11 cellular contexts compared by ENCODE assay signal in the genomic region with DNA sequence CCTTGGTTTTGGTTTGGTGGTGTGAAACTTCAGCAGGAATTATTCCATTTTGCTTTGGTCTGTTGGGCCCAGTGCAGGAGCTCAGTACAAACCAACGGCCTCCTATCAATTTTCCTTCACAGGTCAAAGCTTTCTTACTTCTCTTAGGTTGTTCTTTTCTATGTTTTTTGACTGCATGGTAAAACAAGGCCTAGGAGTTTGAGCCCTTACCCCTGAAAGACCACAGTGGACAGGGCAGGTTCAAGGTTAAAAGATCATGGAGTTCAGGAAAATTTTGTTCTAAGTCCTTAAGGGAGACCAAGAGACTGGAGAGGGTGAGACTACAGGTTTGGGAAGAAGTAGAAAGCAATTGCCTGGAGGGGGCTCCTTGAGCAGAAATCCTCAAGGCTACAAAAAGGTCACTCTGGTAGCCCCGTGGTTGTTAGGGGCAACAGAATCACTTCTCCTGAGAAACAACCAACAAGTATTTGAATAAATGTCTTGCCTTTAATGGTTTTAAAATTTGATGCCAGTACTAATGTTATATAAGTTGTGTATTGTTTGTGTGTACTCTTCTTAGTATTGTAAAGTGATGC. TPM values are rescaled to one million over a fixed set of nuclear protein-coding genes. Genes with fewer than 3 reads are reported as not detected.
DNase-seq lines count a peak whose midpoint lies in the region; ATAC-seq, FAIRE-seq and TF ChIP-seq lines count a peak whose summit lies in the region.
"Had no signal": no experiment of that assay in that cellular context is flagged by ENCODE, and none has a peak within 500 bp of the region (broad histone marks: within the 10 kb centered on the region; RNA-seq: fewer than 3 reads in every experiment).

No MANE protein-coding gene starts in this region.

- H2BK5ac ChIP-seq in H1 (ENCODE audit: low read depth, low read length) = no peak overlapping the region

- no peak overlapping the region for H2BK15ac ChIP-seq in H1 (ENCODE audit: low read length)

- no peak overlapping the region for H3K56ac ChIP-seq in H1 (replicated peaks; ENCODE audit: insufficient read length, low read depth, low read length)

- DNase-seq in Calu3 (no peak), M059J (ENCODE audit: low read depth) (peak; percentile 61), H1 (ENCODE audit: low read depth in 1 of 2, low spot score in 2 of 2) (no peak), osteocyte (ENCODE audit: extremely low spot score, unreplicated experiment) (no peak), kidney (no peak), A673 (ENCODE audit: low spot score) (no peak)
- DNase-seq in activated naive CD4-positive, alpha-beta T cell treated with anti-CD3 and anti-CD28 coated beads, Interleukin-2, amount 50 U/mL, for 72 hours (ENCODE audit: low spot score in 2 of 2) = no peak
- DNase-seq: activated CD4-positive, CD25-positive, alpha-beta regulatory T cell treated with anti-CD3 and anti-CD28 coated beads, Interleukin-2, amount 50 U/mL, for 72 hours; activated T-cell treated with anti-CD3 and anti-CD28 coated beads, Interleukin-2, amount 50 U/mL, for 1 hour; DND-41 had no signal

- peaks cover 3% of the 10 kb centered on the region; the same call in 1 of the 2 replicates for H3K23me2 ChIP-seq in H1 (ENCODE audit: low read depth, low read length)

- H4K8ac ChIP-seq in H1 (ENCODE audit: extremely low read depth, insufficient read depth, low read length) = no peak overlapping the region

- ATAC-seq in GM18861 (IDR thresholded peaks at IDR 0.05; ENCODE audit: unreplicated experiment) = no peak
- no peak for ATAC-seq in activated naive CD4-positive, alpha-beta T cell treated with anti-CD3 and anti-CD28 coated beads, Interleukin-2, amount 50 U/mL, for 72 hours

- no peak for TF ChIP-seq RAD21 in H1 (IDR thresholded peaks at IDR 0.05 in 1 of 2, conservative IDR thresholded peaks at IDR 0.05 in 1 of 2; ENCODE audit: low read depth in 2 of 2, low read length in 2 of 2)

- no peak overlapping the region for H3K4ac ChIP-seq in H1 (replicated peaks; ENCODE audit: insufficient read length, low read depth, low read length)

- H3K23ac ChIP-seq in H1 (ENCODE audit: insufficient read length) = no peak overlapping the region

- H4K20me1 ChIP-seq in H1 (replicated peaks in 1 of 2; ENCODE audit: control insufficient read depth in 1 of 2, insufficient read depth in 2 of 2, low read length in 2 of 2) = no peaks in the 10 kb centered on the region

- no peak overlapping the region for H2AK5ac ChIP-seq in H1 (ENCODE audit: low read depth, low read length)

- H4K5ac ChIP-seq in H1 (ENCODE audit: insufficient read length, low read depth, low read length) = no peak overlapping the region

- no peak overlapping the region for H2BK120ac ChIP-seq in H1 (replicated peaks; ENCODE audit: low read depth, low read length)

- H3K27me3 ChIP-seq in H1 (replicated peaks in 1 of 4; ENCODE audit: control insufficient read depth in 3 of 4, extremely low read depth in 1 of 4, insufficient read depth in 3 of 4, low read length in 3 of 4) (no peaks in the 10 kb centered on the region), A673 (replicated peaks; ENCODE audit: insufficient read depth, low read depth, low read length, poor library complexity) (no peaks in the 10 kb centered on the region)

- H3K9me3 ChIP-seq in H1 (ENCODE audit: insufficient read depth in 2 of 2, low read depth in 1 of 2, low read length in 1 of 2) (no peaks in the 10 kb centered on the region), kidney (ENCODE audit: control insufficient read depth in 1 of 2, low read length in 2 of 2) (no peaks in the 10 kb centered on the region), A673 (ENCODE audit: low read depth, low read length, poor library complexity, severe bottlenecking) (no peaks in the 10 kb centered on the region)

- TF ChIP-seq EP300 in H1 (IDR thresholded peaks at IDR 0.05; ENCODE audit: borderline replicate concordance in 1 of 2, low read depth in 2 of 2, low read length in 2 of 2) = no peak

- no peak for TF ChIP-seq CTCF in Calu3 (IDR thresholded peaks at IDR 0.05; ENCODE audit: unreplicated experiment)
- TF ChIP-seq CTCF in H1 (IDR thresholded peaks at IDR 0.05; ENCODE audit: control extremely low read depth in 1 of 3, insufficient read depth in 1 of 3, low read depth in 1 of 3, low read length in 3 of 3) = no peak
- no peak for TF ChIP-seq CTCF in osteocyte (IDR thresholded peaks at IDR 0.05)
- TF ChIP-seq CTCF in kidney (IDR thresholded peaks at IDR 0.05; ENCODE audit: borderline replicate concordance, extremely low read depth, insufficient read depth) = no peak
- no peak for TF ChIP-seq CTCF in A673 (conservative IDR thresholded peaks at IDR 0.05; ENCODE audit: low read depth, low read length)

- POLR2A ChIA-PET in H1 (lab: Charles Lee; ENCODE audit: partially characterized antibody) = no interaction called here
- POLR2A ChIA-PET in A673 (lab: Charles Lee; ENCODE audit: low non-redundant PET) = interaction anchor here (0.7 to 0.8 kb wide), 2 partner anchors 328 to 1529 kb away, joined by 3 read pairs; no protein-coding TSS in a partner anchor

- no TSS peak for BruUV-seq in Calu3 (replicated peaks; lab: Mats Ljungman, UMichigan)
- BruUV-seq in A673 (replicated peaks; lab: Mats Ljungman, UMichigan) = no TSS peak

- H3K14ac ChIP-seq in H1 (ENCODE audit: insufficient read length) = no peak overlapping the region

- H3K9ac ChIP-seq in H1 (replicated peaks in 1 of 4; ENCODE audit: extremely low read depth in 1 of 4, low read depth in 3 of 4, low read length in 3 of 4) (no peak overlapping the region), kidney (ENCODE audit: low read length in 2 of 2) (no peak overlapping the region)

- peak overlapping the region; percentile 39 for H3K4me3 Mint-ChIP-seq in Calu3 (ENCODE audit: low read depth, unreplicated experiment)
- H3K4me3 Mint-ChIP-seq in osteocyte (ENCODE audit: unreplicated experiment) = no peak overlapping the region

- H3K36me3 ChIP-seq in H1 (ENCODE audit: control insufficient read depth in 2 of 4, insufficient read depth in 4 of 4, low read length in 3 of 4) = no peaks in the 10 kb centered on the region
- H3K36me3 ChIP-seq in kidney (ENCODE audit: control insufficient read depth in 1 of 2, insufficient read depth in 2 of 2, low read length in 2 of 2) = no peaks in the 10 kb centered on the region
- H3K36me3 ChIP-seq in A673 (ENCODE audit: insufficient read depth, low read length, poor library complexity, severe bottlenecking) = no peaks in the 10 kb centered on the region

- H3K4me1 Mint-ChIP-seq in Calu3 (ENCODE audit: low read depth, unreplicated experiment) = peaks cover 45% of the 10 kb centered on the region
- peaks cover 15% of the 10 kb centered on the region for H3K4me1 Mint-ChIP-seq in osteocyte (ENCODE audit: unreplicated experiment)

- peak overlapping the region; percentile 95 for H3K27ac Mint-ChIP-seq in Calu3 (ENCODE audit: unreplicated experiment)
- peak overlapping the region; percentile 80 for H3K27ac Mint-ChIP-seq in osteocyte (ENCODE audit: unreplicated experiment)
- peak overlapping the region in 1 of 2 donors; percentile 69 for H3K27ac Mint-ChIP-seq in activated naive CD4-positive, alpha-beta T cell treated with anti-CD3 and anti-CD28 coated beads, Interleukin-2, amount 50 U/mL, for 72 hours

- H3K27me3 Mint-ChIP-seq in Calu3 (ENCODE audit: unreplicated experiment) (no peaks in the 10 kb centered on the region), osteocyte (ENCODE audit: unreplicated experiment) (no peaks in the 10 kb centered on the region)

- H2BK20ac ChIP-seq in H1 (ENCODE audit: low read length) = no peak overlapping the region

- no peaks in the 10 kb centered on the region for H3K79me1 ChIP-seq in H1 (ENCODE audit: low read depth, low read length)

- H3K4me2 ChIP-seq in H1 (ENCODE audit: insufficient read depth in 1 of 2, low read depth in 2 of 2, low read length in 2 of 2) = no peak overlapping the region

- H3K4me1 ChIP-seq in H1 (replicated peaks in 1 of 4; ENCODE audit: control insufficient read depth in 3 of 4, insufficient read depth in 4 of 4, low read length in 3 of 4) (no peaks in the 10 kb centered on the region), kidney (ENCODE audit: control insufficient read depth in 1 of 2, insufficient read depth in 1 of 2, low read depth in 1 of 2, low read length in 2 of 2) (no peaks in the 10 kb centered on the region), A673 (ENCODE audit: insufficient read depth, low read length, poor library complexity, severe bottlenecking) (peaks cover 17% of the 10 kb centered on the region)

- no peaks in the 10 kb centered on the region for H3K9me3 Mint-ChIP-seq in Calu3 (ENCODE audit: low read depth, unreplicated experiment)
- no peaks in the 10 kb centered on the region for H3K9me3 Mint-ChIP-seq in osteocyte (ENCODE audit: unreplicated experiment)
- H3K9me3 Mint-ChIP-seq in activated naive CD4-positive, alpha-beta T cell treated with anti-CD3 and anti-CD28 coated beads, Interleukin-2, amount 50 U/mL, for 72 hours = no peaks in the 10 kb centered on the region

- FAIRE-seq in H1 (lab: Jason Lieb, UNC) (no peak), kidney (lab: Jason Lieb, UNC) (no peak)

- no peaks in the 10 kb centered on the region for H3K36me3 Mint-ChIP-seq in Calu3 (ENCODE audit: insufficient read depth, unreplicated experiment)
- no peaks in the 10 kb centered on the region for H3K36me3 Mint-ChIP-seq in osteocyte (ENCODE audit: unreplicated experiment)
- H3K36me3 Mint-ChIP-seq in activated naive CD4-positive, alpha-beta T cell treated with anti-CD3 and anti-CD28 coated beads, Interleukin-2, amount 50 U/mL, for 72 hours = no peaks in the 10 kb centered on the region

- CTCF ChIA-PET in Calu3 (lab: Charles Lee) (interaction anchor here (0.6 kb wide), 1 partner anchor 76 kb away, joined by 4 read pairs; no protein-coding TSS in a partner anchor), H1 (lab: Charles Lee; ENCODE audit: partially characterized antibody) (interaction anchor here (0.8 to 1.4 kb wide), 3 partner anchors 10 to 231 kb away, joined by 3 to 6 read pairs (median 4); no protein-coding TSS in a partner anchor), A673 (lab: Charles Lee) (no interaction called here)

- H3K27ac ChIP-seq in H1 (ENCODE audit: low read depth, low read length) (no peak overlapping the region), kidney (ENCODE audit: low read depth in 2 of 2, low read length in 2 of 2) (peak overlapping the region in 1 of 2 donors; percentile 6), A673 (ENCODE audit: low read depth, low read length, poor library complexity, severe bottlenecking) (no peak overlapping the region)

- 79% methylated on average over 2 of the region's 2 CpGs; no CpG with 5 or more reads in 1 of the 2 experiments for WGBS in H1 (ENCODE audit: extremely low coverage in 1 of 2, insufficient coverage in 1 of 2, insufficient read length in 1 of 2, insufficient replicate concordance in 2 of 2, low coverage in 1 of 2, low lambda C conversion rate in 2 of 2, missing lambda C conversion rate in 1 of 2), 2 experiments

- intact Hi-C loops in Calu3 (cut with micrococcal nuclease; ENCODE audit: unreplicated experiment) = no loop called here
- intact Hi-C loops in kidney (cut with DNase I) = no loop called here
- intact Hi-C loops in A673 (cut with micrococcal nuclease; ENCODE audit: unreplicated experiment) = loop anchor here (5.0 kb wide), 2 partner anchors 88 to 478 kb away; no protein-coding TSS in a partner anchor

- H2AFZ ChIP-seq in H1 (ENCODE audit: low read length) = peak overlapping the region; percentile 52

- TF ChIP-seq POLR2A in H1 (IDR thresholded peaks at IDR 0.05; ENCODE audit: control extremely low read depth in 1 of 2, low read depth in 2 of 2, low read length in 2 of 2) = no peak

- H4K91ac ChIP-seq in H1 (replicated peaks; ENCODE audit: insufficient read length, low read length) = no peak overlapping the region

- no peak overlapping the region for H2BK12ac ChIP-seq in H1 (ENCODE audit: low read depth, low read length)

- H3K79me2 ChIP-seq in H1 (ENCODE audit: control insufficient read depth in 1 of 2, insufficient read depth in 2 of 2, low read length in 2 of 2) = no peaks in the 10 kb centered on the region

- H3K4me3 ChIP-seq in H1 (ENCODE audit: extremely low read depth in 1 of 4, insufficient read depth in 2 of 4, low read depth in 3 of 4, low read length in 4 of 4) (no peak overlapping the region), kidney (ENCODE audit: low read length in 2 of 2) (no peak overlapping the region), A673 (ENCODE audit: low read depth, low read length, poor library complexity, severe bottlenecking) (no peak overlapping the region)

- H3K18ac ChIP-seq in H1 (ENCODE audit: extremely low read depth, low read length) = no peak overlapping the region

RNA-seq across cellular contexts. Expression of a gene that starts 40.9 kb away (rescaled TPM):
- total RNA-seq in Calu3 (2022) (10.8 and 10.9 TPM in 2 replicates), osteocyte (50.2 and 59.3 TPM in 2 replicates), kidney (26.2 TPM), A673 (2021) (14.0 and 14.4 TPM in 2 replicates)
- 14.5 and 18.3 TPM in 2 replicates for total RNA-seq in M059J (2014; rRNA removed; shearing (Covaris generic))
- total RNA-seq in H1 (2021; fragmentation: NEBNext Ultra II Directional; extraction: Animal tissue kit (Norgen Biotek cat#: 25700)) = 14.0 and 15.0 TPM in 2 replicates
- polyA plus RNA-seq in H1 (2011; rRNA removed) (3.5 and 4.5 TPM in 2 replicates), kidney (ENCODE audit: insufficient read depth, low read depth, low replicate concordance) (5.2 TPM)
- polyA plus RNA-seq in H1 (2011; cell fraction: cytosol; rRNA removed) = 3.6 TPM
- polyA plus RNA-seq in H1 (2011; cell fraction: nucleus; rRNA removed) = 5.4 TPM
- 3.5 to 7.1 TPM (median 4.6 TPM) in 4 replicates for polyA plus RNA-seq in H1 (2012, experiment 1 of 2)
- 0.55 TPM for polyA plus RNA-seq in H1 (2012, experiment 2 of 2)
- polyA plus RNA-seq in H1 (2013, experiment 1 of 2) = 4.7 TPM
- 4.0 TPM for polyA plus RNA-seq in H1 (2013, experiment 2 of 2)
- 10.4 and 11.9 TPM in 2 replicates for polyA minus RNA-seq in H1 (2011; rRNA and poly(A)+ RNA removed)
- 21.4 TPM for polyA minus RNA-seq in H1 (2011; cell fraction: cytosol; rRNA and poly(A)+ RNA removed)
- 20.8 TPM for polyA minus RNA-seq in H1 (2011; cell fraction: nucleus; rRNA and poly(A)+ RNA removed)
- 10 to 100 TPM; 14.3 to 21.6 TPM for total RNA-seq in activated naive CD4-positive, alpha-beta T cell treated with anti-CD3 and anti-CD28 coated beads, Interleukin-2, amount 50 U/mL, for 72 hours
